Comparison of ENCODE assay signal across 8 cellular contexts in genomic region chr19:35269425-35270117, GRCh38. TPM values are rescaled to one million over a fixed set of nuclear protein-coding genes. Genes with fewer than 3 reads are reported as not detected.
DNase-seq lines count a peak whose midpoint lies in the region; ATAC-seq, FAIRE-seq and TF ChIP-seq lines count a peak whose summit lies in the region.

No MANE protein-coding gene starts in this region.

- peaks cover 0 to 51% (median 0%) of the 10 kb centered on the region in 3 donors for H3K36me3 ChIP-seq in Peyer's patch

- H3K27me3 Mint-ChIP-seq in natural killer cell treated with Interleukin-12 subunit alpha and Interleukin-12 subunit beta and Interleukin-15 and Interleukin-18, amount 100 ng/mL, for 72 hours, result no peaks in the 10 kb centered on the region

- peak; percentile 24 for TF ChIP-seq CTCF in D721Med (IDR thresholded peaks at IDR 0.05; ENCODE audit: insufficient read depth, missing control alignments)
- peak; percentile 26 to 87 (median 68) for TF ChIP-seq CTCF in Peyer's patch (IDR thresholded peaks at IDR 0.05)
- peak; percentile 42 for TF ChIP-seq CTCF in fibroblast of mammary gland (conservative IDR thresholded peaks at IDR 0.05; ENCODE audit: control insufficient read depth, insufficient read depth, low read depth, low read length)

- peaks cover 9% of the 10 kb centered on the region for H3K36me3 Mint-ChIP-seq in natural killer cell treated with Interleukin-12 subunit alpha and Interleukin-12 subunit beta and Interleukin-15 and Interleukin-18, amount 100 ng/mL, for 72 hours

- H3K27me3 ChIP-seq in Peyer's patch, result no peaks in the 10 kb centered on the region

- H3K27ac Mint-ChIP-seq in natural killer cell treated with Interleukin-12 subunit alpha and Interleukin-12 subunit beta and Interleukin-15 and Interleukin-18, amount 100 ng/mL, for 72 hours, result peak overlapping the region in 1 of 2 donors; percentile 16

- no peak for FAIRE-seq in D721Med (lab: Jason Lieb, UNC)

- H3K4me1 Mint-ChIP-seq in natural killer cell treated with Interleukin-12 subunit alpha and Interleukin-12 subunit beta and Interleukin-15 and Interleukin-18, amount 100 ng/mL, for 72 hours (ENCODE audit: low read depth in 2 of 2), result peaks cover 19 to 31% of the 10 kb centered on the region in 2 donors

- no peak for DNase-seq in D721Med (ENCODE audit: insufficient read length, low spot score)
- DNase-seq in HuH-7 (ENCODE audit: low spot score), result peak; percentile 92
- DNase-seq in Peyer's patch, result peak; percentile 90 to 95 (median 94)
- peak; percentile 54 to 67 for DNase-seq in activated T-helper 1 cell treated with anti-CD3 and anti-CD28 coated beads, Interleukin-2, amount 50 U/mL, for 16 hours (ENCODE audit: low read depth in 1 of 2, low spot score in 1 of 2)
- DNase-seq in fibroblast of mammary gland (ENCODE audit: low read depth), result peak; percentile 74
- DNase-seq in natural killer cell treated with Interleukin-12 subunit alpha and Interleukin-12 subunit beta and Interleukin-15 and Interleukin-18, amount 100 ng/mL, for 72 hours (ENCODE audit: low spot score), result peak; percentile 87
- peak; percentile 86 for DNase-seq in stimulated activated naive CD8-positive, alpha-beta T cell treated with anti-CD3 and anti-CD28 coated beads, Interleukin-15, Interleukin-2, amounts not matched to agents 100 U/mL and 50 U/mL, for 24 hours

- ATAC-seq in GM21423 (IDR thresholded peaks at IDR 0.05; ENCODE audit: unreplicated experiment), result peak; percentile 45
- ATAC-seq in natural killer cell treated with Interleukin-12 subunit alpha and Interleukin-12 subunit beta and Interleukin-15 and Interleukin-18, amount 100 ng/mL, for 72 hours, result peak; percentile 71 to 81
- peak; percentile 62 for ATAC-seq in stimulated activated naive CD8-positive, alpha-beta T cell treated with anti-CD3 and anti-CD28 coated beads, Interleukin-15, Interleukin-2, amounts not matched to agents 100 U/mL and 50 U/mL, for 24 hours

- peaks cover 0 to 37% (median 20%) of the 10 kb centered on the region in 4 donors for H3K4me1 ChIP-seq in Peyer's patch

- H3K4me3 ChIP-seq in Peyer's patch (peak overlapping the region; percentile 84 to 85 (median 84)), fibroblast of mammary gland (ENCODE audit: control insufficient read depth, low read depth, low read length) (peak overlapping the region; percentile 38)

- no peak for TF ChIP-seq POLR2A in Peyer's patch (IDR thresholded peaks at IDR 0.05)

- no peaks in the 10 kb centered on the region for H3K9me3 Mint-ChIP-seq in natural killer cell treated with Interleukin-12 subunit alpha and Interleukin-12 subunit beta and Interleukin-15 and Interleukin-18, amount 100 ng/mL, for 72 hours

- H3K27ac ChIP-seq in Peyer's patch, result peak overlapping the region; percentile 89 to 98 (median 94)

- peak overlapping the region; percentile 63 for H3K4me3 Mint-ChIP-seq in natural killer cell treated with Interleukin-12 subunit alpha and Interleukin-12 subunit beta and Interleukin-15 and Interleukin-18, amount 100 ng/mL, for 72 hours

- H3K9me3 ChIP-seq in Peyer's patch, result no peaks in the 10 kb centered on the region

RNA-seq across cellular contexts. Expression of gene USF2, which starts 0.8 kb away (rescaled TPM):
- total RNA-seq in Peyer's patch, result 100 to 1,000 TPM; 112 to 201 (median 142) TPM
- total RNA-seq in natural killer cell treated with Interleukin-12 subunit alpha and Interleukin-12 subunit beta and Interleukin-15 and Interleukin-18, amount 100 ng/mL, for 72 hours, result 100 to 1,000 TPM in 1 of 2 donors, 10 to 100 TPM in 1; 90.4 to 102 TPM

RNA-seq across cellular contexts. Expression of gene HAMP, which starts 12.8 kb away (rescaled TPM):
- total RNA-seq in Peyer's patch, result not detected
- total RNA-seq in natural killer cell treated with Interleukin-12 subunit alpha and Interleukin-12 subunit beta and Interleukin-15 and Interleukin-18, amount 100 ng/mL, for 72 hours, result 1 to 10 TPM in 1 of 2 donors, under 1 TPM in 1; 0.92 to 2.4 TPM

RNA-seq across cellular contexts. Expression of gene LSR, which starts 20.8 kb away (rescaled TPM):
- 100 to 1,000 TPM in 3 of 4 donors, 10 to 100 TPM in 1; 28.9 to 214 (median 188) TPM for total RNA-seq in Peyer's patch
- total RNA-seq in natural killer cell treated with Interleukin-12 subunit alpha and Interleukin-12 subunit beta and Interleukin-15 and Interleukin-18, amount 100 ng/mL, for 72 hours, result 1 to 10 TPM; 1.5 to 2.7 TPM

RNA-seq across cellular contexts. Expression of gene MAG, which starts 22.4 kb away (rescaled TPM):
- 1 to 10 TPM in 1 of 4 donors, not detected in 3; 3.8 TPM for total RNA-seq in Peyer's patch
- total RNA-seq in natural killer cell treated with Interleukin-12 subunit alpha and Interleukin-12 subunit beta and Interleukin-15 and Interleukin-18, amount 100 ng/mL, for 72 hours, result under 1 TPM in 1 of 2 donors, not detected in 1; 0.38 TPM

RNA-seq across cellular contexts. Expression of gene FAM187B, which starts 41.0 kb away (rescaled TPM):
- total RNA-seq in Peyer's patch, result not detected
- total RNA-seq in natural killer cell treated with Interleukin-12 subunit alpha and Interleukin-12 subunit beta and Interleukin-15 and Interleukin-18, amount 100 ng/mL, for 72 hours, result not detected

Comparison
In these comparisons a context has a peak if more than half of its experiments do, and no peak if none do; other contexts are left out.
1. RNA of gene LSR, which starts 20.8 kb away (total RNA-seq): 28.9 to 214 TPM in Peyer's patch; 1.5 to 2.7 TPM in natural killer cell treated with Interleukin-12 subunit alpha and Interleukin-12 subunit beta and Interleukin-15 and Interleukin-18, amount 100 ng/mL, for 72 hours; every median in the first group is over 4 times any median in the second.
2. Peak in every context shown above with its lines, with median percentiles within 50 percentile points of each other: CTCF ChIP-seq and ATAC-seq.